Comparison of ENCODE assay signal across 12 cellular contexts in the genomic region with DNA sequence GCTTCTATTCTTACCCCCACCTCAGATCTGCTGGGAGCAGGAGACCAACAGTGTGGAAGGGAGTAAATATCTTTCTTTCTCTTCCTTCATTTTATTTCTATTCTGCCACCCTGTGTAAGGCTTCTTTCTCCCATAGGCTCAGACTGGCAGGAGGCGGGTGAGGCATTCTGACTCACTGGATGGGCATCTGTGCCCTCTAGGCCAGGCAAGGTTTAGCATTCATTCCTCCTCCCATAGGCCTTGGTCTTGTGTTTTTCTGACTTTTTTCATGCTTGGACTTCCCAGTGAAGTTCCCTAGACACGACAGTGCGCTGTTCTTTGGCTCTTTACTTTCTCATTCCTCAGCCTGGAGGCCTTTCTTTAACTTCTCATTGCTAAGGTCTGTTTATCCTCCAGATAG.
DNase-seq lines count a peak whose midpoint lies in the region; ATAC-seq, FAIRE-seq and TF ChIP-seq lines count a peak whose summit lies in the region.
"Had no signal": no experiment of that assay in that cellular context is flagged by ENCODE, and none has a peak within 500 bp of the region (broad histone marks: within the 10 kb centered on the region; RNA-seq: fewer than 3 reads in every experiment).

No MANE protein-coding gene starts in this region.

- TF ChIP-seq POLR2A in HCT116 (IDR thresholded peaks at IDR 0.05; ENCODE audit: borderline replicate concordance, extremely low read depth, insufficient read depth, insufficient read length) = no peak
- TF ChIP-seq POLR2A in thyroid gland (IDR thresholded peaks at IDR 0.05) = no peak
- TF ChIP-seq POLR2A in GM12891 (IDR thresholded peaks at IDR 0.05; ENCODE audit: low read depth, low read length) = no peak

- H3K9ac ChIP-seq in HCT116 (ENCODE audit: low read length) (no peak overlapping the region), Karpas-422 (ENCODE audit: low read length) (no peak overlapping the region)

- no peaks in the 10 kb centered on the region for H4K20me1 ChIP-seq in HCT116 (ENCODE audit: insufficient read depth)
- H4K20me1 ChIP-seq in Karpas-422 (ENCODE audit: insufficient read depth, low read depth, low read length) = no peaks in the 10 kb centered on the region

- RAD21 ChIA-PET in HCT116 (lab: Charles Lee; ENCODE audit: low non-redundant PET in 1 of 2, low total read pairs in 2 of 2, uncharacterized antibody in 2 of 2, unreplicated experiment in 2 of 2) = no interaction called here

- TF ChIP-seq CTCF in HCT116 (IDR thresholded peaks at IDR 0.05 in 2 of 3, conservative IDR thresholded peaks at IDR 0.05 in 1 of 3; ENCODE audit: borderline replicate concordance in 1 of 3, insufficient read depth in 1 of 3, low read depth in 2 of 3, low read length in 2 of 3) (no peak), thyroid gland (IDR thresholded peaks at IDR 0.05) (no peak), GM20000 (IDR thresholded peaks at IDR 0.05; ENCODE audit: extremely low read depth, missing control alignments) (no peak)

- ATAC-seq in HCT116 = peak; percentile 100
- ATAC-seq: activated CD4-positive, alpha-beta T cell treated with anti-CD3 and anti-CD28 coated beads for 36 hours; right lobe of liver had no signal

- DNase-seq in HCT116 (ENCODE audit: low read depth, low spot score) = peak; percentile 29
- DNase-seq in SJSA1 (ENCODE audit: low read depth in 1 of 2, low spot score in 2 of 2) = peak; percentile 43 to 59
- DNase-seq in fibroblast of gingiva (ENCODE audit: low read depth) = peak; percentile 56
- no peak for DNase-seq in thyroid gland
- no peak for DNase-seq in GM12891 (ENCODE audit: insufficient read length, low spot score)
- no peak for DNase-seq in Karpas-422
- DNase-seq in GM20000 (ENCODE audit: low spot score) = no peak
- DNase-seq: activated CD4-positive, alpha-beta T cell treated with anti-CD3 and anti-CD28 coated beads for 36 hours; DMS79; right lobe of liver; SIG-M5 had no signal

- peaks cover 5 to 16% of the 10 kb centered on the region in 2 experiments for H3K4me1 ChIP-seq in HCT116 (ENCODE audit: control insufficient read depth in 1 of 2, insufficient read depth in 2 of 2, low read length in 2 of 2)
- H3K4me1 ChIP-seq in SJSA1 (replicated peaks) = peaks cover 10% of the 10 kb centered on the region
- peaks cover 30 to 49% of the 10 kb centered on the region in 2 donors for H3K4me1 ChIP-seq in thyroid gland
- no peaks in the 10 kb centered on the region for H3K4me1 ChIP-seq in Karpas-422 (ENCODE audit: low read length)
- H3K4me1 ChIP-seq: right lobe of liver had no signal

- H3K36me3 ChIP-seq in HCT116 (ENCODE audit: control insufficient read depth in 1 of 2, insufficient read depth in 2 of 2, low read length in 2 of 2) = no peaks in the 10 kb centered on the region
- no peaks in the 10 kb centered on the region for H3K36me3 ChIP-seq in SJSA1
- peaks cover 7 to 20% of the 10 kb centered on the region in 2 donors for H3K36me3 ChIP-seq in thyroid gland
- H3K36me3 ChIP-seq in Karpas-422 (ENCODE audit: insufficient read depth, low read length) = no peaks in the 10 kb centered on the region
- H3K36me3 ChIP-seq: right lobe of liver had no signal

- no peaks in the 10 kb centered on the region for H3K79me2 ChIP-seq in HCT116 (ENCODE audit: insufficient read depth, low read length)
- H3K79me2 ChIP-seq in Karpas-422 (ENCODE audit: low read length) = no peaks in the 10 kb centered on the region

- no peaks in the 10 kb centered on the region for H3K27me3 ChIP-seq in HCT116 (ENCODE audit: insufficient read depth, low read length)
- H3K27me3 ChIP-seq in SJSA1 (replicated peaks) = no peaks in the 10 kb centered on the region
- H3K27me3 ChIP-seq in thyroid gland = no peaks in the 10 kb centered on the region
- H3K27me3 ChIP-seq in Karpas-422 (ENCODE audit: low read length) = no peaks in the 10 kb centered on the region
- H3K27me3 ChIP-seq: right lobe of liver had no signal

- intact Hi-C loops in HCT116 (cut with micrococcal nuclease) (no loop called here), thyroid gland (cut with DNase I) (no loop called here)

- H3K27ac ChIP-seq in HCT116 (ENCODE audit: low read depth, low read length) = no peak overlapping the region
- H3K27ac ChIP-seq in SJSA1 = 0 out of 2 replicates have a peak overlapping the region, but pooled peaks have one; percentile 16
- H3K27ac ChIP-seq in thyroid gland = peak overlapping the region in 2 of 3 donors; percentile 57 to 92
- no peak overlapping the region for H3K27ac ChIP-seq in Karpas-422 (ENCODE audit: low read length)
- H3K27ac ChIP-seq: right lobe of liver had no signal

- POLR2A ChIA-PET in HCT116 (lab: Charles Lee) = no interaction called here

- peak overlapping the region; percentile 40 for H2AFZ ChIP-seq in HCT116 (ENCODE audit: low read depth, low read length, poor library complexity, severe bottlenecking)
- H2AFZ ChIP-seq in Karpas-422 (ENCODE audit: low read length) = no peak overlapping the region

- TF ChIP-seq RAD21 in HCT116 (IDR thresholded peaks at IDR 0.05; ENCODE audit: low read depth) = no peak

- WGBS in thyroid gland, 2 donors = 90 to 94% methylated on average over 3 of the region's 3 CpGs

- H3K4me2 ChIP-seq in HCT116 (ENCODE audit: low read length) = peak overlapping the region; percentile 60
- H3K4me2 ChIP-seq in Karpas-422 (ENCODE audit: low read depth, low read length, poor library complexity, severe bottlenecking) = no peak overlapping the region

- no TSS peak for BruUV-seq in HCT116 (replicated peaks; lab: Mats Ljungman, UMichigan)

- no peaks in the 10 kb centered on the region for H3K9me3 ChIP-seq in HCT116 (ENCODE audit: control insufficient read depth in 1 of 2, insufficient read depth in 1 of 2, low read depth in 1 of 2, low read length in 2 of 2)
- H3K9me3 ChIP-seq in SJSA1 (replicated peaks) = no peaks in the 10 kb centered on the region
- H3K9me3 ChIP-seq in thyroid gland = no peaks in the 10 kb centered on the region
- no peaks in the 10 kb centered on the region for H3K9me3 ChIP-seq in Karpas-422 (ENCODE audit: low read length)
- H3K9me3 ChIP-seq: right lobe of liver had no signal

- FAIRE-seq in GM12891 (lab: Jason Lieb, UNC) = no peak
- FAIRE-seq: GM18507 had no signal

- CTCF ChIA-PET in HCT116 (lab: Charles Lee) = no interaction called here

- H3K4me3 ChIP-seq in HCT116 (replicated peaks in 1 of 2; ENCODE audit: low read depth in 1 of 2, low read length in 2 of 2) = no peak overlapping the region
- H3K4me3 ChIP-seq in SJSA1 = no peak overlapping the region
- H3K4me3 ChIP-seq in thyroid gland (replicated peaks in 1 of 3) = no peak overlapping the region
- no peak overlapping the region for H3K4me3 ChIP-seq in Karpas-422 (ENCODE audit: low read length)
- H3K4me3 ChIP-seq: right lobe of liver had no signal

- no peaks in the 10 kb centered on the region for H3K9me2 ChIP-seq in HCT116 (ENCODE audit: insufficient read depth)
- no peaks in the 10 kb centered on the region for H3K9me2 ChIP-seq in Karpas-422 (replicated peaks; ENCODE audit: insufficient read depth, low read length)

TF ChIP-seq in HCT116, 20 proteins besides CTCF, POLR2A, EP300 and RAD21:
- no peak for TF ChIP-seq EGR1 (IDR thresholded peaks at IDR 0.05; ENCODE audit: low read depth)
- no peak for TF ChIP-seq CEBPB (IDR thresholded peaks at IDR 0.05; ENCODE audit: low read depth)
- TF ChIP-seq FOSL1 (IDR thresholded peaks at IDR 0.05; ENCODE audit: low read depth) = peak; percentile 61
- no peak for TF ChIP-seq EZH2phosphoT487 (IDR thresholded peaks at IDR 0.05; ENCODE audit: borderline replicate concordance)
- TF ChIP-seq JUND (IDR thresholded peaks at IDR 0.05) = peak; percentile 36; the same call in 1 of the 2 replicates
- TF ChIP-seq ZFX (IDR thresholded peaks at IDR 0.05) = peak; percentile 12; the same call in 1 of the 2 replicates
- TF ChIP-seq EZH2 (IDR thresholded peaks at IDR 0.05) = no peak
- TF ChIP-seq TCF7L2 (IDR thresholded peaks at IDR 0.05; ENCODE audit: borderline replicate concordance, extremely low read depth, insufficient read depth, insufficient read length) = no peak
TF ChIP-seq in HCT116: peak in this region for 3.

TF ChIP-seq in GM12891, 5 proteins besides CTCF, POLR2A, EP300 and RAD21:
- TF ChIP-seq PAX5 (IDR thresholded peaks at IDR 0.05; ENCODE audit: insufficient read depth, low read length, severe bottlenecking) (no peak), POLR2AphosphoS5 (IDR thresholded peaks at IDR 0.05; ENCODE audit: low read depth, low read length) (no peak), SPI1 (IDR thresholded peaks at IDR 0.05; ENCODE audit: low read depth, low read length) (no peak), TAF1 (IDR thresholded peaks at IDR 0.05; ENCODE audit: low read depth, low read length) (no peak), POU2F2 (IDR thresholded peaks at IDR 0.05; ENCODE audit: low read depth, low read length) (no peak)

Comparison
In these comparisons a context has a peak if more than half of its experiments do, and no peak if none do; other contexts are left out.
1. DNase-seq: peak in HCT116 (single experiment), SJSA1 (2 of 2) and fibroblast of gingiva (single experiment); none in thyroid gland (0 of 2), GM12891 (single experiment), Karpas-422 (single experiment) and GM20000 (single experiment).
2. H3K27ac ChIP-seq: peak in SJSA1 (single experiment) and thyroid gland (2 of 3); none in HCT116 (single experiment) and Karpas-422 (single experiment).